Comparison of ENCODE assay signal across 8 cellular contexts in genomic region chr22:39242809-39243442, GRCh38. TPM values are rescaled to one million over a fixed set of nuclear protein-coding genes. Genes with fewer than 3 reads are reported as not detected.
DNase-seq lines count a peak whose midpoint lies in the region; ATAC-seq and TF ChIP-seq lines count a peak whose summit lies in the region.

No MANE protein-coding gene starts in this region.

- ATAC-seq in stimulated activated naive CD8-positive, alpha-beta T cell treated with anti-CD3 and anti-CD28 coated beads, Interleukin-15, amount 100 ng/mL, for 72 hours: peak; percentile 50

- peaks cover 38% of the 10 kb centered on the region for H3K4me1 Mint-ChIP-seq in activated naive CD8-positive, alpha-beta T cell treated with anti-CD3 and anti-CD28 coated beads for 36 hours
- H3K4me1 Mint-ChIP-seq in immature natural killer cell: peaks cover 39 to 47% of the 10 kb centered on the region in 2 donors
- H3K4me1 Mint-ChIP-seq in stimulated activated naive CD8-positive, alpha-beta T cell treated with anti-CD3 and anti-CD28 coated beads, Interleukin-15, amount 100 ng/mL, for 72 hours: peaks cover 72% of the 10 kb centered on the region

- no peak for TF ChIP-seq CTCF in AG04450 (IDR thresholded peaks at IDR 0.05; ENCODE audit: low read depth, low read length)

- H3K27ac Mint-ChIP-seq in activated naive CD8-positive, alpha-beta T cell treated with anti-CD3 and anti-CD28 coated beads for 36 hours: no peak overlapping the region
- peak overlapping the region in 2 of 6 donors; percentile 28 to 86 for H3K27ac Mint-ChIP-seq in immature natural killer cell
- H3K27ac Mint-ChIP-seq in stimulated activated naive CD8-positive, alpha-beta T cell treated with anti-CD3 and anti-CD28 coated beads, Interleukin-15, amount 100 ng/mL, for 72 hours: peak overlapping the region in 1 of 2 donors; percentile 2

- peaks cover 50% of the 10 kb centered on the region for H3K27me3 Mint-ChIP-seq in activated naive CD8-positive, alpha-beta T cell treated with anti-CD3 and anti-CD28 coated beads for 36 hours
- peaks cover 17 to 30% (median 25%) of the 10 kb centered on the region in 3 donors for H3K27me3 Mint-ChIP-seq in immature natural killer cell (ENCODE audit: low read depth in 3 of 3)
- peaks cover 88% of the 10 kb centered on the region for H3K27me3 Mint-ChIP-seq in stimulated activated naive CD8-positive, alpha-beta T cell treated with anti-CD3 and anti-CD28 coated beads, Interleukin-15, amount 100 ng/mL, for 72 hours

- peaks cover 57% of the 10 kb centered on the region for H3K27me3 ChIP-seq in AG04450 (ENCODE audit: control insufficient read depth, insufficient read depth, low read length)

- no peaks in the 10 kb centered on the region for H3K9me3 Mint-ChIP-seq in activated naive CD8-positive, alpha-beta T cell treated with anti-CD3 and anti-CD28 coated beads for 36 hours
- no peaks in the 10 kb centered on the region for H3K9me3 Mint-ChIP-seq in immature natural killer cell
- no peaks in the 10 kb centered on the region for H3K9me3 Mint-ChIP-seq in stimulated activated naive CD8-positive, alpha-beta T cell treated with anti-CD3 and anti-CD28 coated beads, Interleukin-15, amount 100 ng/mL, for 72 hours

- H3K27ac ChIP-seq in AG04450 (ENCODE audit: low read depth, low read length): no peak overlapping the region

- no peaks in the 10 kb centered on the region; the same call in 1 of the 2 replicates for H3K9me3 ChIP-seq in AG04450 (ENCODE audit: control insufficient read depth, insufficient read depth, low read length)

- POLR2A ChIA-PET in AG04450 (lab: Yijun Ruan, JAX): no interaction called here

- DNase-seq in AG04450 (ENCODE audit: low read depth, low spot score) (no peak), LoVo (ENCODE audit: low spot score) (peak; percentile 64), immature natural killer cell (peak in 1 of 3 donors; percentile 45), GF-D8 (lab: John Stamatoyannopoulos, UW) (no peak), putamen (ENCODE audit: low spot score) (no peak), COLO829 (ENCODE audit: low spot score) (no peak)
- peak; percentile 46 for DNase-seq in activated naive CD8-positive, alpha-beta T cell treated with anti-CD3 and anti-CD28 coated beads for 36 hours
- DNase-seq in stimulated activated naive CD8-positive, alpha-beta T cell treated with anti-CD3 and anti-CD28 coated beads, Interleukin-15, amount 100 ng/mL, for 72 hours: peak in 1 of 2 donors; percentile 34

- H3K36me3 Mint-ChIP-seq in activated naive CD8-positive, alpha-beta T cell treated with anti-CD3 and anti-CD28 coated beads for 36 hours: no peaks in the 10 kb centered on the region
- no peaks in the 10 kb centered on the region for H3K36me3 Mint-ChIP-seq in immature natural killer cell

- peak overlapping the region; percentile 73 for H3K4me3 Mint-ChIP-seq in activated naive CD8-positive, alpha-beta T cell treated with anti-CD3 and anti-CD28 coated beads for 36 hours
- peak overlapping the region; percentile 76 to 88 (median 82) for H3K4me3 Mint-ChIP-seq in immature natural killer cell
- peak overlapping the region; percentile 81 to 87 for H3K4me3 Mint-ChIP-seq in stimulated activated naive CD8-positive, alpha-beta T cell treated with anti-CD3 and anti-CD28 coated beads, Interleukin-15, amount 100 ng/mL, for 72 hours

- peak overlapping the region; percentile 13; the same call in 1 of the 2 replicates for H3K4me3 ChIP-seq in AG04450 (ENCODE audit: low read depth, low read length)

- CTCF ChIA-PET in AG04450 (lab: Charles Lee): interaction anchor here (1.1 kb wide), 1 partner anchor 73 kb away, joined by 3 read pairs; no protein-coding TSS in a partner anchor

RNA-seq across cellular contexts. Expression of gene PDGFB, which starts 1.9 kb away (rescaled TPM):
- polyA plus RNA-seq in AG04450 (2011; rRNA removed) (0.12 and 0.19 TPM in 2 replicates), immature natural killer cell (under 1 TPM in 2 of 3 donors, not detected in 1; 0.58 to 0.61 TPM)
- 0.41 and 0.78 TPM in 2 replicates for polyA minus RNA-seq in AG04450 (2011; rRNA and poly(A)+ RNA removed)
- under 1 TPM; 0.35 to 0.40 TPM for total RNA-seq in activated naive CD8-positive, alpha-beta T cell treated with anti-CD3 and anti-CD28 coated beads for 36 hours

Comparison
In these comparisons a context has a peak if more than half of its experiments do, and no peak if none do; other contexts are left out.
1. DNase-seq: peak in LoVo (single experiment) and activated naive CD8-positive, alpha-beta T cell treated with anti-CD3 and anti-CD28 coated beads for 36 hours (single experiment); none in AG04450 (single experiment), GF-D8 (single experiment), putamen (single experiment) and COLO829 (single experiment).
2. Peak in every context shown above with its lines, with median percentiles within 50 percentile points of each other: H3K4me3 Mint-ChIP-seq.